ENCODE assay signal across 8 cellular contexts in the genomic region with DNA sequence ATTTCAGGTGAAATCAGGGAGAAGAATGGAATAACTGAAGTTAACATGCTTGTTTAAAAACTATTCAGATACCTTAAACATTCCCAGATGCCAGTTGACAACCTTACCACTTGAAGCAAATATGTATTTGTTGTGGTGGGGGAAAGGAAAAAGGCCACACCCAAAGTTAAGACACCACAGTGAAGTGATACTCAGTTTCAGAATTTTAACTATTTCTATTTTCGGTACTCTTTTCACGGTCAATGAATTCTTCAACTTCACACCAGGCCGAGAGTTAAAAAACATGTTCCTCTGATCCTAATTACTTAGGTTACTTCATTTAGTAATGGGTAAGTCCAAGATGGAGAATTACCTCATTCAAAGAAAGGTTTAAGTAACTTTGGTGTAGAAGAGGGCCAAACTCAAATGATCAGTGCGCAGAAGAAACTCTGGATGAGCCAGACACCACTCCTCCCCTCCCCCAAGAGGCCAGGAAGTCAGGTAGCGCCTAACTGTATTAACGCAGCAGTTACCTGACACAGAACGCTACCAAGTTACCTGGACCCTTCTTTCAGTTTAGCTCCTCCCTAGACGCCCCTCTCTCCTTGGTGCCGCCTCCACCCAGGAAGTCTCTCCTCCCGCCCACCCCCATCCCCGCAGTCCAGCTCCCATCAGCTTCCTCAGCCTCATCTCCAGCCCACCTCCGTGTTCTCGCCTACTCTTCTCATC. TPM values are rescaled to one million over a fixed set of nuclear protein-coding genes. Genes with fewer than 3 reads are reported as not detected.
DNase-seq lines count a peak whose midpoint lies in the region; ATAC-seq and TF ChIP-seq lines count a peak whose summit lies in the region.

No MANE protein-coding gene starts in this region.

- H3K36me3 ChIP-seq in BLaER1, result peaks cover 17% of the 10 kb centered on the region

- no peaks in the 10 kb centered on the region for H3K27me3 Mint-ChIP-seq in natural killer cell (ENCODE audit: low read depth in 2 of 2)

- peaks cover 82 to 84% of the 10 kb centered on the region in 2 donors for H3K4me1 Mint-ChIP-seq in natural killer cell

- no peak for TF ChIP-seq CTCF in epithelial cell of proximal tubule (conservative IDR thresholded peaks at IDR 0.05; ENCODE audit: low read depth, low read length)
- TF ChIP-seq CTCF in natural killer cell (IDR thresholded peaks at IDR 0.05), result no peak

- H3K4me1 ChIP-seq in BLaER1, result peaks cover 55% of the 10 kb centered on the region

- intact Hi-C loops in natural killer cell (cut with micrococcal nuclease), result no loop called here

- no peaks in the 10 kb centered on the region for H3K27me3 ChIP-seq in BLaER1

- H4K20me1 ChIP-seq in BLaER1, result peaks cover 54% of the 10 kb centered on the region

- peak overlapping the region; percentile 91 to 93 for H3K27ac Mint-ChIP-seq in natural killer cell

- peak overlapping the region; percentile 90 for H3K9ac ChIP-seq in BLaER1

- peak overlapping the region; percentile 94 for H3K27ac ChIP-seq in BLaER1

- no peaks in the 10 kb centered on the region for H3K36me3 Mint-ChIP-seq in natural killer cell

- no peaks in the 10 kb centered on the region for H3K9me3 Mint-ChIP-seq in natural killer cell

- peak overlapping the region; percentile 93 for H3K4me3 ChIP-seq in BLaER1
- H3K4me3 ChIP-seq in epithelial cell of proximal tubule (ENCODE audit: low read depth, low read length), result peak overlapping the region; percentile 89

- H3K9me3 ChIP-seq in BLaER1, result no peaks in the 10 kb centered on the region

- peak; percentile 35 to 40 for DNase-seq in activated CD4-positive, alpha-beta T cell treated with anti-CD3 and anti-CD28 coated beads for 4 hours
- DNase-seq in epithelial cell of proximal tubule (ENCODE audit: low read depth), result no peak
- DNase-seq in natural killer cell, result no peak
- DNase-seq in NAMALWA (ENCODE audit: low spot score), result no peak

- ATAC-seq in GM19324 (IDR thresholded peaks at IDR 0.05; ENCODE audit: low FRiP score, unreplicated experiment) (peak; percentile 12), HG03469 (IDR thresholded peaks at IDR 0.05; ENCODE audit: unreplicated experiment) (peak; percentile 14), natural killer cell (no peak), HG03378 (IDR thresholded peaks at IDR 0.05; ENCODE audit: unreplicated experiment) (no peak)

- H3K4me2 ChIP-seq in BLaER1, result peak overlapping the region; percentile 92

- peak overlapping the region; percentile 95 for H3K4me3 Mint-ChIP-seq in natural killer cell

RNA-seq across cellular contexts. Expression of a gene that starts 0.7 kb away (rescaled TPM):
- 120 and 124 TPM in 2 replicates for total RNA-seq in epithelial cell of proximal tubule
- 100 to 1,000 TPM; 161 to 170 (median 165) TPM for total RNA-seq in natural killer cell

Comparison
In these comparisons a context has a peak if more than half of its experiments do, and no peak if none do; other contexts are left out.
1. ATAC-seq: peak in GM19324 (single experiment) and HG03469 (single experiment); none in natural killer cell (0 of 3) and HG03378 (single experiment).
2. DNase-seq: peak in activated CD4-positive, alpha-beta T cell treated with anti-CD3 and anti-CD28 coated beads for 4 hours (2 of 2); none in epithelial cell of proximal tubule (single experiment), natural killer cell (single experiment) and NAMALWA (single experiment).